In genomic region chr10:90775351-90776028, GRCh38 we compare ENCODE assay signal across 12 cellular contexts.
A peak's percentile ranks its signal among the peaks of the same experiment; 100 is the strongest.
DNase-seq lines count a peak whose midpoint lies in the region; ATAC-seq and TF ChIP-seq lines count a peak whose summit lies in the region.
"Had no signal": no experiment of that assay in that cellular context is flagged by ENCODE, and none has a peak within 500 bp of the region (broad histone marks: within the 10 kb centered on the region; RNA-seq: fewer than 3 reads in every experiment).

No MANE protein-coding gene starts in this region.

- peaks cover 13% of the 10 kb centered on the region for H3K4me1 Mint-ChIP-seq in WTC11

- ATAC-seq in HG03066 (IDR thresholded peaks at IDR 0.05; ENCODE audit: low read depth, unreplicated experiment): peak; percentile 65
- ATAC-seq in WTC11: peak; percentile 75
- no peak for ATAC-seq in GM21825 (IDR thresholded peaks at IDR 0.05; ENCODE audit: unreplicated experiment)
- ATAC-seq: CD8-positive, alpha-beta T cell; Panc1 had no signal

- no peak overlapping the region for H3K27ac Mint-ChIP-seq in WTC11
- H3K27ac Mint-ChIP-seq: CD8-positive, alpha-beta T cell had no signal

- H3K27me3 Mint-ChIP-seq in WTC11 (ENCODE audit: low read depth): no peaks in the 10 kb centered on the region

- POLR2A ChIA-PET in WTC11 (lab: Charles Lee): no interaction called here

- DNase-seq in Daoy (ENCODE audit: low read depth): peak; percentile 66
- DNase-seq in WTC11 (ENCODE audit: low spot score): no peak
- DNase-seq in lung microvascular endothelial cell (ENCODE audit: low read depth in 2 of 2): peak; percentile 16 to 55
- no peak for DNase-seq in kidney glomerular epithelial cell (lab: John Stamatoyannopoulos, UW)
- DNase-seq in stimulated activated CD8-positive, alpha-beta memory T cell treated with anti-CD3 and anti-CD28 coated beads, Interleukin-4, amount 100 ng/mL, for 48 hours: no peak
- no peak for DNase-seq in T-helper 9 cell
- DNase-seq: CD8-positive, alpha-beta T cell; NCI-H1105; stimulated activated CD4-positive, alpha-beta T cell treated with anti-CD3 and anti-CD28 coated beads, Interleukin-2, amount 100 ng/mL, for 24 hours had no signal

- no peaks in the 10 kb centered on the region for H3K36me3 Mint-ChIP-seq in WTC11
- H3K36me3 Mint-ChIP-seq: CD8-positive, alpha-beta T cell had no signal

- TF ChIP-seq CTCF in WTC11 (IDR thresholded peaks at IDR 0.05): no peak

- CTCF ChIA-PET in WTC11 (lab: Charles Lee): interaction anchor here (0.6 to 1.2 kb wide), 2 partner anchors 13 to 90 kb away, joined by 3 read pairs; no protein-coding TSS in a partner anchor

- no peak overlapping the region for H3K4me3 Mint-ChIP-seq in WTC11
- H3K4me3 Mint-ChIP-seq: CD8-positive, alpha-beta T cell had no signal

- no peaks in the 10 kb centered on the region for H3K9me3 Mint-ChIP-seq in WTC11
- H3K9me3 Mint-ChIP-seq: CD8-positive, alpha-beta T cell had no signal

TF ChIP-seq in WTC11, 78 proteins besides CTCF, POLR2A, EP300 and RAD21:
- no peak for TF ChIP-seq CREB1 (CRISPR knock-in tag; IDR thresholded peaks at IDR 0.05)
TF ChIP-seq in WTC11: peak in this region for 0.

Comparison
In these comparisons a context has a peak if more than half of its experiments do, and no peak if none do; other contexts are left out.
1. DNase-seq: peak in Daoy (single experiment) and lung microvascular endothelial cell (2 of 2); none in WTC11 (single experiment), kidney glomerular epithelial cell (single experiment), stimulated activated CD8-positive, alpha-beta memory T cell treated with anti-CD3 and anti-CD28 coated beads, Interleukin-4, amount 100 ng/mL, for 48 hours (single experiment) and T-helper 9 cell (single experiment).